ENCODE assay signal across 12 cellular contexts in the genomic region with DNA sequence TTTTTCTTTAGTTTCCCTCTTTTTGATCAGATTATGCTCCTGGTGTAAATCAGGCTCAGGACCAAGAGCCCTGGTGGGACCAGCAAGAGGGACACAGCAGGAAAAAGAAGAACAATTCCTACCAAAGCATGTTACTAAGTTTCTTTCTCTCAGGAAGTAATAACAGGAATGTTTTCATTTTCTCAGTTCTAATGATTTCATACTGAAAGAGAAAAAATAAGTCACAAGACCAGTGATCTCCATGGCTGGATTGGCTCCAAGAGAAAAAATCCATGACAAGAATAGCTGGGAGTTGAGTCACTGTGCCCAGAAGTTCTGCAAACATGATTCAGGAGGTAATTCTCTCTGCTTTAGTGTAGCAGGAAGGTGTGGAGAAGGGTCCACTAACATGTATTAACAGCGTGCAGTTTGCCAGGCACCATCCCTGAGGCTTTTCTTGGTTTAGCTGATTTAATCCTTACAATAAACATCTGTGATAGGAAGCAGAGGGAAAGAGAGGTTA. TPM values are rescaled to one million over a fixed set of nuclear protein-coding genes. Genes with fewer than 3 reads are reported as not detected.
A peak's percentile ranks its signal among the peaks of the same experiment; 100 is the strongest.
DNase-seq lines count a peak whose midpoint lies in the region; ATAC-seq, FAIRE-seq and TF ChIP-seq lines count a peak whose summit lies in the region.
"Had no signal": no experiment of that assay in that cellular context is flagged by ENCODE, and none has a peak within 500 bp of the region (broad histone marks: within the 10 kb centered on the region; RNA-seq: fewer than 3 reads in every experiment).

No MANE protein-coding gene starts in this region.

- no peak overlapping the region for H3K4me3 Mint-ChIP-seq in endothelial cell (ENCODE audit: unreplicated experiment)
- H3K4me3 Mint-ChIP-seq in activated naive CD8-positive, alpha-beta T cell treated with anti-CD3 and anti-CD28 coated beads for 36 hours: no peak overlapping the region
- H3K4me3 Mint-ChIP-seq: CD4-positive, CD25-positive, alpha-beta regulatory T cell; dendritic cell treated with granulocyte-macrophage colony-stimulating factor and Interleukin-4, amounts not matched to agents 40 ng/mL and 50 ng/mL, for 4 days; stimulated activated naive CD8-positive, alpha-beta T cell treated with anti-CD3 and anti-CD28 coated beads, Interleukin-15, Interleukin-2, amounts not matched to agents 100 ng/mL and 50 ng/mL, for 24 hours had no signal

- H3K36me3 Mint-ChIP-seq in endothelial cell (ENCODE audit: low read depth, unreplicated experiment): no peaks in the 10 kb centered on the region
- H3K36me3 Mint-ChIP-seq in activated naive CD8-positive, alpha-beta T cell treated with anti-CD3 and anti-CD28 coated beads for 36 hours: no peaks in the 10 kb centered on the region
- H3K36me3 Mint-ChIP-seq: CD4-positive, CD25-positive, alpha-beta regulatory T cell had no signal

- H3K4me1 Mint-ChIP-seq in endothelial cell (ENCODE audit: unreplicated experiment): peaks cover 24% of the 10 kb centered on the region
- H3K4me1 Mint-ChIP-seq in activated naive CD8-positive, alpha-beta T cell treated with anti-CD3 and anti-CD28 coated beads for 36 hours: no peaks in the 10 kb centered on the region
- H3K4me1 Mint-ChIP-seq: CD4-positive, CD25-positive, alpha-beta regulatory T cell had no signal

- H3K9me3 Mint-ChIP-seq in endothelial cell (ENCODE audit: unreplicated experiment): no peaks in the 10 kb centered on the region
- no peaks in the 10 kb centered on the region for H3K9me3 Mint-ChIP-seq in activated naive CD8-positive, alpha-beta T cell treated with anti-CD3 and anti-CD28 coated beads for 36 hours
- H3K9me3 Mint-ChIP-seq: CD4-positive, CD25-positive, alpha-beta regulatory T cell; dendritic cell treated with granulocyte-macrophage colony-stimulating factor and Interleukin-4, amounts not matched to agents 40 ng/mL and 50 ng/mL, for 4 days; stimulated activated naive CD8-positive, alpha-beta T cell treated with anti-CD3 and anti-CD28 coated beads, Interleukin-15, Interleukin-2, amounts not matched to agents 100 ng/mL and 50 ng/mL, for 24 hours had no signal

- peak; percentile 94 for FAIRE-seq in endometrium (lab: Jason Lieb, UNC)
- FAIRE-seq: K562 had no signal

- DNase-seq in Right ventricle myocardium inferior (ENCODE audit: missing footprints): no peak
- no peak for DNase-seq in cardiac septum (ENCODE audit: low spot score)
- DNase-seq in mucosa of gallbladder (ENCODE audit: low spot score): peak; percentile 85
- no peak for DNase-seq in endothelial cell (ENCODE audit: low spot score)
- no peak for DNase-seq in activated naive CD8-positive, alpha-beta T cell treated with anti-CD3 and anti-CD28 coated beads for 36 hours
- no peak for DNase-seq in germinal center (ENCODE audit: low spot score)
- DNase-seq in SHP77 (lab: John Stamatoyannopoulos, UW): no peak
- DNase-seq: CD4-positive, CD25-positive, alpha-beta regulatory T cell had no signal

- intact Hi-C loops in Right ventricle myocardium inferior (cut with DNase I): no loop called here
- intact Hi-C loops in cardiac septum (cut with DNase I): loop anchor here (2.0 to 5.0 kb wide), 2 partner anchors 23 to 74 kb away; no protein-coding TSS in a partner anchor

- no peaks in the 10 kb centered on the region for H3K27me3 Mint-ChIP-seq in endothelial cell (ENCODE audit: unreplicated experiment)
- H3K27me3 Mint-ChIP-seq in activated naive CD8-positive, alpha-beta T cell treated with anti-CD3 and anti-CD28 coated beads for 36 hours: no peaks in the 10 kb centered on the region
- H3K27me3 Mint-ChIP-seq: dendritic cell treated with granulocyte-macrophage colony-stimulating factor and Interleukin-4, amounts not matched to agents 40 ng/mL and 50 ng/mL, for 4 days; stimulated activated naive CD8-positive, alpha-beta T cell treated with anti-CD3 and anti-CD28 coated beads, Interleukin-15, Interleukin-2, amounts not matched to agents 100 ng/mL and 50 ng/mL, for 24 hours had no signal

- ATAC-seq in Right ventricle myocardium inferior: peak; percentile 58
- ATAC-seq: K562 had no signal

- H3K27ac Mint-ChIP-seq in endothelial cell (ENCODE audit: unreplicated experiment): no peak overlapping the region
- H3K27ac Mint-ChIP-seq in activated naive CD8-positive, alpha-beta T cell treated with anti-CD3 and anti-CD28 coated beads for 36 hours: no peak overlapping the region
- H3K27ac Mint-ChIP-seq: CD4-positive, CD25-positive, alpha-beta regulatory T cell; dendritic cell treated with granulocyte-macrophage colony-stimulating factor and Interleukin-4, amounts not matched to agents 40 ng/mL and 50 ng/mL, for 4 days; stimulated activated naive CD8-positive, alpha-beta T cell treated with anti-CD3 and anti-CD28 coated beads, Interleukin-15, Interleukin-2, amounts not matched to agents 100 ng/mL and 50 ng/mL, for 24 hours had no signal

- TF ChIP-seq CTCF in endothelial cell (IDR thresholded peaks at IDR 0.05; ENCODE audit: unreplicated experiment): no peak

RNA-seq across cellular contexts. Expression of gene IFIT2, which starts 23.8 kb away (rescaled TPM):
- total RNA-seq in Right ventricle myocardium inferior (4.2 TPM), cardiac septum (4.3 TPM), mucosa of gallbladder (11.8 TPM), endothelial cell (ENCODE audit: unreplicated experiment) (0.80 TPM)
- 10 to 100 TPM; 37.0 to 37.3 TPM for total RNA-seq in activated naive CD8-positive, alpha-beta T cell treated with anti-CD3 and anti-CD28 coated beads for 36 hours

RNA-seq across cellular contexts. Expression of gene LIPA, which starts 26.5 kb away (rescaled TPM):
- total RNA-seq in Right ventricle myocardium inferior (19.3 TPM), cardiac septum (16.0 TPM), mucosa of gallbladder (62.0 TPM), endothelial cell (ENCODE audit: unreplicated experiment) (84.2 TPM)
- total RNA-seq in activated naive CD8-positive, alpha-beta T cell treated with anti-CD3 and anti-CD28 coated beads for 36 hours: 10 to 100 TPM; 20.7 to 22.5 TPM

RNA-seq across cellular contexts. Expression of gene IFIT3, which starts 49.7 kb away (rescaled TPM):
- total RNA-seq in Right ventricle myocardium inferior (7.0 TPM), cardiac septum (6.8 TPM), mucosa of gallbladder (11.1 TPM), endothelial cell (ENCODE audit: unreplicated experiment) (16.8 TPM)
- 10 to 100 TPM; 28.6 to 28.7 TPM for total RNA-seq in activated naive CD8-positive, alpha-beta T cell treated with anti-CD3 and anti-CD28 coated beads for 36 hours
